In the genomic region with DNA sequence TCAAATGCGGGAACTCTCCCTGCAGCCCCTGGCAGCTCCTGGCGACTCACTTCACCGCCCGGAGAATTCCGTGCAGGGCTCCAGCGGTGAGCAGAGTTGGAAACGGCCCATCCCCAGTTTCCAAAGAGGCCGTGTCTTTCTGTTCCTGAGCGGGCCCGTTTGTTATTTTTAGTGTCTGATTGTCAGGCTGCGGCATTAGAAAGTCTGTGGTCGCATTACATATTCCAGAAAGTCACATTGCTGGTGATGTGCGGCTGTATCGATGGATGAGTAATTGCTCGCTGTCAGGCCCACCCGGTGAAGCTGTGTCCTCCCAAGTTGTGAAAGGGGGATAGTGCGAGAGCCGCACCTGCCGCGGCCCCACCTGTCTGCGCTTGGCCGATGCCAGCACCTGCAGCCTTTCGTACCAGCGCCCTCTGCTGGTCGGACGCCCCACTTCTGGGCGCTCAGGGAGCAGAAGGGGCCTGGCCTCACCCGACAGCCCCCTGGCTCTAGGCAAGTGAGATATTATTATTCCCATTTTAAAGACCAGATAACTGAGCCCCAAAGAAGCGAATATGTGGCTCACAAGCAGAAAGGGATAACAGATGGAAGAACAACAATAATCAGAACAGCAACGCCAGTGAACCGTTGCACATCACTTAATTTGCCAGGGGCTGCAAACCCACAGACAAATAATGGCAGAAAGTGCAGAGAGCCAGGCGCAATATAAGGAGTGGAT, we compare ENCODE assay signal across 8 cellular contexts.
DNase-seq lines count a peak whose midpoint lies in the region; ATAC-seq and TF ChIP-seq lines count a peak whose summit lies in the region.

No MANE protein-coding gene starts in this region.

- peak; percentile 79 to 94 (median 91) for TF ChIP-seq CTCF in heart right ventricle (IDR thresholded peaks at IDR 0.05)

- WGBS in heart right ventricle, 2 donors: 16 to 18% methylated on average over 32 of the region's 32 CpGs

- H3K9me3 ChIP-seq in HUES48 (ENCODE audit: control insufficient read depth, insufficient read depth, low read length) (peaks cover 15% of the 10 kb centered on the region), SJSA1 (replicated peaks) (no peaks in the 10 kb centered on the region), heart right ventricle (peaks cover 0 to 7% (median 0%) of the 10 kb centered on the region in 11 donors)

- H3K9ac ChIP-seq in HUES48 (ENCODE audit: low read depth, low read length): no peak overlapping the region

- no peaks in the 10 kb centered on the region; the same call in 1 of the 2 replicates for H3K36me3 ChIP-seq in HUES48 (ENCODE audit: control insufficient read depth, insufficient read depth, low read length)
- H3K36me3 ChIP-seq in SJSA1: no peaks in the 10 kb centered on the region
- no peaks in the 10 kb centered on the region for H3K36me3 ChIP-seq in heart right ventricle

- peak; percentile 49 for DNase-seq in 8988T
- peak; percentile 18 to 47 for DNase-seq in SJSA1 (ENCODE audit: low read depth in 1 of 2, low spot score in 2 of 2)
- peak; percentile 89 for DNase-seq in activated naive CD4-positive, alpha-beta T cell treated with anti-CD3 and anti-CD28 coated beads, Interleukin-2, amount 50 U/mL, for 16 hours
- peak; percentile 57 to 74 for DNase-seq in heart right ventricle
- DNase-seq in putamen (ENCODE audit: low spot score): peak; percentile 6
- no peak for DNase-seq in OCI-M2 (lab: John Stamatoyannopoulos, UW; ENCODE audit: unreplicated experiment)

- intact Hi-C loops in heart right ventricle (cut with DNase I): loop anchor here in 4 of 10 donors (1.0 to 10.0 kb wide), 4 partner anchors 328 to 905 kb away; no protein-coding TSS in a partner anchor

- H3K27me3 ChIP-seq in HUES48 (ENCODE audit: control insufficient read depth, insufficient read depth, low read length) (peaks cover 9% of the 10 kb centered on the region), SJSA1 (replicated peaks) (peaks cover 7% of the 10 kb centered on the region), heart right ventricle (peaks cover 0 to 17% (median 0%) of the 10 kb centered on the region in 7 donors)

- ATAC-seq in GM18867 (IDR thresholded peaks at IDR 0.05; ENCODE audit: unreplicated experiment): peak; percentile 77
- ATAC-seq in heart right ventricle: peak; percentile 61 to 89 (median 79)

- H3K4me3 ChIP-seq in HUES48 (ENCODE audit: low read depth, low read length) (peak overlapping the region; percentile 38; the same call in 1 of the 2 replicates), SJSA1 (no peak overlapping the region), heart right ventricle (peak overlapping the region in 5 of 10 donors; percentile 17 to 39 (median 32))

- peaks cover 31% of the 10 kb centered on the region for H3K4me1 ChIP-seq in HUES48 (ENCODE audit: control insufficient read depth, insufficient read depth, low read length)
- no peaks in the 10 kb centered on the region for H3K4me1 ChIP-seq in SJSA1 (replicated peaks)
- peaks cover 0 to 9% (median 6%) of the 10 kb centered on the region in 9 donors for H3K4me1 ChIP-seq in heart right ventricle

- no peak overlapping the region for H3K27ac ChIP-seq in HUES48 (ENCODE audit: low read depth, low read length)
- no peak overlapping the region for H3K27ac ChIP-seq in SJSA1
- no peak overlapping the region for H3K27ac ChIP-seq in heart right ventricle
